15 cellular contexts compared by ENCODE assay signal in genomic region chr6:149859368-149859767, GRCh38. TPM values are rescaled to one million over a fixed set of nuclear protein-coding genes. Genes with fewer than 3 reads are reported as not detected.
DNase-seq lines count a peak whose midpoint lies in the region; ATAC-seq and TF ChIP-seq lines count a peak whose summit lies in the region.
"Had no signal": no experiment of that assay in that cellular context is flagged by ENCODE, and none has a peak within 500 bp of the region (broad histone marks: within the 10 kb centered on the region; RNA-seq: fewer than 3 reads in every experiment).

No MANE protein-coding gene starts in this region.

- intact Hi-C loops in Panc1 (cut with micrococcal nuclease; ENCODE audit: unreplicated experiment), result no loop called here

- peaks cover 53% of the 10 kb centered on the region for H3K4me1 ChIP-seq in Panc1 (ENCODE audit: control insufficient read depth, insufficient read depth, low read length)

- H3K36me3 ChIP-seq in Panc1 (ENCODE audit: control insufficient read depth, insufficient read depth, low read length), result no peaks in the 10 kb centered on the region
- H3K36me3 ChIP-seq: cardiac muscle cell had no signal

- no peaks in the 10 kb centered on the region for H3K27me3 ChIP-seq in Panc1 (ENCODE audit: control insufficient read depth, insufficient read depth, low read length)

- DNase-seq in H4 (ENCODE audit: low spot score), result peak; percentile 34
- DNase-seq in Panc1 (ENCODE audit: low read depth, low spot score), result no peak
- peak; percentile 87 for DNase-seq in fibroblast of gingiva (ENCODE audit: low read depth)
- peak; percentile 86 for DNase-seq in renal cortical epithelial cell (ENCODE audit: low read depth)
- no peak for DNase-seq in mucosa of gallbladder (ENCODE audit: low spot score)
- DNase-seq in omental fat pad (ENCODE audit: low spot score), result no peak
- DNase-seq in NCI-H82 (lab: John Stamatoyannopoulos, UW), result no peak
- DNase-seq: activated CD4-positive, alpha-beta T cell treated with anti-CD3 and anti-CD28 coated beads, Interleukin-2, amount 50 U/mL, for 1 hour; activated gamma-delta T cell; mucosa of descending colon; NCI-H1930; T-cell had no signal

- peak overlapping the region in 1 of 2 experiments; percentile 12; a peak in 2 of 4 replicates for H3K4me3 ChIP-seq in Panc1 (ENCODE audit: low read depth in 2 of 2, low read length in 2 of 2)
- H3K4me3 ChIP-seq: cardiac muscle cell, mucosa of descending colon had no signal

- ATAC-seq in Panc1, result no peak
- no peak for ATAC-seq in GM19467 (IDR thresholded peaks at IDR 0.05; ENCODE audit: unreplicated experiment)
- no peak for ATAC-seq in omental fat pad (ENCODE audit: low FRiP score)
- ATAC-seq: mucosa of descending colon, T-cell had no signal

- no TSS peak for BruUV-seq in Panc1 (replicated peaks; lab: Mats Ljungman, UMichigan)

- no peaks in the 10 kb centered on the region for H3K9me3 ChIP-seq in Panc1 (ENCODE audit: control insufficient read depth, insufficient read depth, low read depth, low read length)
- H3K9me3 ChIP-seq: mucosa of descending colon had no signal

- in situ Hi-C loops in Panc1 (cut with HindIII; ENCODE audit: low pct_unique_long_range_greater_than_20kb, low sequenced_read_pairs), result no loop called here

- CTCF ChIA-PET in Panc1 (lab: Charles Lee), result no interaction called here

- TF ChIP-seq CTCF in Panc1 (IDR thresholded peaks at IDR 0.05) (no peak), omental fat pad (IDR thresholded peaks at IDR 0.05) (no peak)

- peak overlapping the region; percentile 93 for H3K27ac ChIP-seq in Panc1 (ENCODE audit: low read length)
- H3K27ac ChIP-seq: C4-2B, cardiac muscle cell had no signal

- POLR2A ChIA-PET in Panc1 (lab: Charles Lee), result no interaction called here

RNA-seq across cellular contexts. Expression of gene LRP11, which starts 4.8 kb away (rescaled TPM):
- total RNA-seq in H4 (2014; rRNA removed; shearing (Covaris generic)), result 36.8 and 37.0 TPM in 2 replicates
- total RNA-seq in Panc1 (2021; ENCODE audit: unreplicated experiment) (151 TPM), renal cortical epithelial cell (21.5 and 34.4 TPM in 2 replicates), mucosa of gallbladder (50.0 TPM), omental fat pad (10 to 100 TPM; 30.5 to 39.4 (median 33.5) TPM)
- polyA plus RNA-seq in Panc1 (2012; ENCODE audit: insufficient read length), result 102 TPM

RNA-seq across cellular contexts. Expression of gene RAET1E, which starts 38.5 kb away (rescaled TPM):
- not detected in 2 replicates for total RNA-seq in H4 (2014; rRNA removed; shearing (Covaris generic))
- total RNA-seq in Panc1 (2021; ENCODE audit: unreplicated experiment) (1.8 TPM), renal cortical epithelial cell (not detected in 2 replicates), mucosa of gallbladder (0.23 TPM), omental fat pad (10 to 100 TPM in 1 of 4 donors, 1 to 10 TPM in 3; 1.4 to 17.5 (median 2.7) TPM)
- polyA plus RNA-seq in Panc1 (2012; ENCODE audit: insufficient read length), result 0.33 TPM
- total RNA-seq: cardiac muscle cell, T-cell had no signal
- polyA plus RNA-seq: cardiac muscle cell had no signal

Comparison
In these comparisons a context has a peak if more than half of its experiments do, and no peak if none do; other contexts are left out.
1. DNase-seq: peak in H4 (single experiment), fibroblast of gingiva (single experiment) and renal cortical epithelial cell (single experiment); none in Panc1 (single experiment), mucosa of gallbladder (single experiment), omental fat pad (single experiment) and NCI-H82 (single experiment).